10 cellular contexts compared by ENCODE assay signal in the genomic region with DNA sequence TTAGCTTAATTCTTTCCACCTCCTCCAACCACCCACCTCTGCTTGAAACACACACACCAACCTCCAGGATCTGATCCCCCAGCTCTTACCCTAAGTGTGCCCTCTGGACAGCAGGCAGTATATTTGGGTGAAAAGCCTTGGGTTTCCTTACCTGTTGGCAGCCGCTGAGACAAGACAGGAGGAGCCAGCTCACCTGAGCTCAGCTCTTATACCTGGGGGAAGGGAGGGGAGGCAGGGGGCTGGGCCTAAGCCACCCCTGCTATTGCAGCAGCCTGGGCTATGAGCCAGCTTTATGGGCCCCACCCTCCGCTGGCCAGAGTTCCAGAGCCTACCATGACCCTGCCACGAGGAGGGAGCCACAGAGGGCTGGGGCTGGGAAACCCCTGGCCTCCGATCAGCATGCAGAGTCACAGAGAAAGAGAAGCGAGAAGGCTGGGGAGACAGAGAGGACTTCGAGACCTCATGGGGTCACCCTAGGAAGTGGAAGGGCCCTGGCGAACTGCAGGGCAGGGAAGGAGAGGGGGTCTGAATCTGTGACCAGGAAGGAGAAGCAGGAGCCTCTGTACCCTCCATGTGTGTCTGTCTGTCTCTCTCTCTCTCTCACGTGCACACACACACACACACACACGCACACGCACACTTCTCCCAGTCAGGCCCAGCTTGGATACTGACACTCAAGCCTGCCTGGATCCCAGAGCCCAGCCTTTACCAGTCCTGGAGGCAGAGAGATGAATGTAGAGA. TPM values are rescaled to one million over a fixed set of nuclear protein-coding genes. Genes with fewer than 3 reads are reported as not detected.
DNase-seq lines count a peak whose midpoint lies in the region; ATAC-seq and TF ChIP-seq lines count a peak whose summit lies in the region.
"Had no signal": no experiment of that assay in that cellular context is flagged by ENCODE, and none has a peak within 500 bp of the region (broad histone marks: within the 10 kb centered on the region; RNA-seq: fewer than 3 reads in every experiment).

A gene (minus strand): TSS at position 182 of the 741 bp plus-strand sequence. CDS start 467 bp downstream, outside the sequence.

- H3K4me1 ChIP-seq in GM23248 (ENCODE audit: insufficient read depth) (peaks cover 20% of the 10 kb centered on the region), hepatocyte (ENCODE audit: insufficient read depth) (peaks cover 37% of the 10 kb centered on the region)

- no peaks in the 10 kb centered on the region for H3K27me3 ChIP-seq in GM23248 (replicated peaks; ENCODE audit: insufficient read depth)
- no peaks in the 10 kb centered on the region for H3K27me3 ChIP-seq in hepatocyte

- no peaks in the 10 kb centered on the region for H3K9me2 ChIP-seq in GM23248 (ENCODE audit: insufficient read depth)
- H3K9me2 ChIP-seq in hepatocyte (replicated peaks; ENCODE audit: insufficient read depth) = no peaks in the 10 kb centered on the region

- in situ Hi-C loops in GM23248 (cut with MboI) = no loop called here

- DNase-seq in GM23248 (no peak), RWPE1 (ENCODE audit: low spot score) (peak; percentile 92), hepatocyte (ENCODE audit: low spot score) (peak; percentile 89), sciatic nerve (ENCODE audit: low spot score) (no peak), NCI-H774 (lab: John Stamatoyannopoulos, UW) (no peak)

- CTCF ChIA-PET in RWPE1 (lab: Yijun Ruan, JAX) = interaction anchor here (0.6 to 1.5 kb wide), 6 partner anchors 12 to 344 kb away, joined by 3 to 9 read pairs (median 3); a partner anchor contains a TSS

- H2AFZ ChIP-seq in GM23248 (no peak within 1 kb of the TSS), hepatocyte (peak within 1 kb of the TSS; percentile 21)

- TF ChIP-seq CTCF in RWPE1 (conservative IDR thresholded peaks at IDR 0.05; ENCODE audit: low read depth) (no peak), hepatocyte (IDR thresholded peaks at IDR 0.05; ENCODE audit: poor library complexity) (no peak)

- H4K20me1 ChIP-seq in GM23248 (ENCODE audit: insufficient read depth) (no peaks in the 10 kb centered on the region), hepatocyte (ENCODE audit: insufficient read depth, poor library complexity, severe bottlenecking) (no peaks in the 10 kb centered on the region)

- intact Hi-C loops in sciatic nerve (cut with DNase I) = loop anchor here (5.0 kb wide), 1 partner anchor 39 kb away; no protein-coding TSS in a partner anchor

- H3K9ac ChIP-seq in GM23248 = peak within 1 kb of the TSS; percentile 39; the same call in 1 of the 2 replicates

- H3K27ac ChIP-seq in GM23248 = 0 out of 2 replicates have a peak within 1 kb of the TSS, but pooled peaks have one; percentile 46
- H3K27ac ChIP-seq in RWPE1 = peak within 1 kb of the TSS; percentile 99
- H3K27ac ChIP-seq in hepatocyte = peak within 1 kb of the TSS; percentile 87

- no peaks in the 10 kb centered on the region for H3K9me3 ChIP-seq in GM23248 (ENCODE audit: low read depth)
- no peaks in the 10 kb centered on the region for H3K9me3 ChIP-seq in hepatocyte (ENCODE audit: low read depth)

- H3K79me2 ChIP-seq in GM23248 (ENCODE audit: insufficient read depth) = peaks cover 23% of the 10 kb centered on the region
- peaks cover 21% of the 10 kb centered on the region for H3K79me2 ChIP-seq in hepatocyte

- H3K4me3 ChIP-seq in GM23248 (no peak within 1 kb of the TSS), hepatocyte (peak within 1 kb of the TSS; percentile 30)

- ATAC-seq in sciatic nerve = peak; percentile 34
- ATAC-seq in GM18502 (IDR thresholded peaks at IDR 0.05; ENCODE audit: poor library complexity, unreplicated experiment) = no peak
- ATAC-seq in HG02588 (IDR thresholded peaks at IDR 0.05; ENCODE audit: unreplicated experiment) = no peak
- no peak for ATAC-seq in HG03460 (IDR thresholded peaks at IDR 0.05; ENCODE audit: unreplicated experiment)

- H3K36me3 ChIP-seq in GM23248 (ENCODE audit: low read depth) (peaks cover 18% of the 10 kb centered on the region), hepatocyte (replicated peaks; ENCODE audit: insufficient read depth, low read depth) (no peaks in the 10 kb centered on the region)

- H3K4me2 ChIP-seq in GM23248 (ENCODE audit: unreplicated experiment) = no peak within 1 kb of the TSS
- H3K4me2 ChIP-seq in hepatocyte = peak within 1 kb of the TSS; percentile 76

- WGBS in GM23248 (ENCODE audit: low coverage in 1 of 2, low lambda C conversion rate in 2 of 2, missing lambda C conversion rate in 2 of 2), 2 experiments = 59 to 62% methylated on average over 10 of the region's 10 CpGs
- WGBS in hepatocyte (ENCODE audit: low lambda C conversion rate, missing lambda C conversion rate) = 72% methylated on average over 10 of the region's 10 CpGs

- H3F3A ChIP-seq in GM23248 (ENCODE audit: insufficient read depth) = peaks cover 50% of the 10 kb centered on the region

- POLR2A ChIA-PET in RWPE1 (lab: Yijun Ruan, JAX; ENCODE audit: low non-redundant PET) = interaction anchor here (0.8 to 7.6 kb wide), 3 partner anchors 9 to 18 kb away, joined by 3 to 56 read pairs (median 14); a partner anchor contains a TSS

RNA-seq across cellular contexts. Expression of the gene that starts here (rescaled TPM):
- total RNA-seq in GM23248 (2014; rRNA removed; shearing (Covaris generic)) = 2.1 TPM in 1 of 2 replicates, not detected in the other
- polyA plus RNA-seq in GM23248 (2016; fragmentation: Nextera tagmentation; extraction: Ambion mirVana) (0.31 and 0.32 TPM in 2 replicates), hepatocyte (62.8 and 94.9 TPM in 2 replicates)
- total RNA-seq in hepatocyte (112 and 141 TPM in 2 replicates), sciatic nerve (0.49 TPM)
- total RNA-seq: Daoy, RPMI7951 had no signal

Comparison
In these comparisons a context has a peak if more than half of its experiments do, and no peak if none do; other contexts are left out.
1. RNA of the gene that starts here (total RNA-seq): 112 to 141 TPM in hepatocyte; 2.1 TPM in GM23248 and 0.49 TPM in sciatic nerve (single experiment); every median in the first group is over 10 times any median in the second.
2. RNA of the gene that starts here (polyA plus RNA-seq): 62.8 to 94.9 TPM in hepatocyte; 0.31 to 0.32 TPM in GM23248; every median in the first group is over 10 times any median in the second.
3. Peak in ATAC-seq in sciatic nerve; RNA of the gene not detected or under 1 TPM.
4. DNase-seq: peak in RWPE1 (single experiment) and hepatocyte (single experiment); none in GM23248 (single experiment), sciatic nerve (single experiment) and NCI-H774 (single experiment).
5. H3K27ac ChIP-seq: peak in every context shown above with its lines; median percentile 99 in RWPE1; 87 in hepatocyte; 46 in GM23248.